Comparison of ENCODE assay signal across 29 cellular contexts in the genomic region with DNA sequence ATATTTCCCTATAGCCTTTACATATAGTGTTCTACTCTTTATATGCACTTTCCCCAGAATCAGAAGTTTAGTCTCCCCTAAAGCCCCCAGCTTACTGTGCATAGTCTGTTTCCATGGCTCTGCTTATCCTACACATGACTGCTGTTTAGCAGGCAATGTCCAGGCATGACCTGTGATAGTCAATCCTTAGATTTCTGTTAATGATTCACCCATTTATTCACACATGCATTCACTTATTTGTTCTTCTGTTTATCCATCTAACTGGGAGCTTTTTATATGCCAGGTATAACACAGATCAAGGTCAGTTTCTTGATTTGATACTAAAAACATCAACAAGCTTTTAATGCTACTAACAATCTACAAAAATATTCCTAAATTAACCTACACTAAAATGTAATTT.
"Had no signal": no experiment of that assay in that cellular context is flagged by ENCODE, and none has a peak within 500 bp of the region (broad histone marks: within the 10 kb centered on the region; RNA-seq: fewer than 3 reads in every experiment).

No MANE protein-coding gene starts in this region.

- H3K36me3 Mint-ChIP-seq: activated CD8-positive, alpha-beta memory T cell treated with anti-CD3 and anti-CD28 coated beads, Interleukin-2, amount 10 ng/mL, durations not matched to agents 7 days and 5 days; activated naive CD4-positive, alpha-beta T cell treated with anti-CD3 and anti-CD28 coated beads, Interleukin-2, amount 50 U/mL, for 72 hours; naive B cell; stimulated activated naive B cell treated with anti-CD40 and anti-IgM and Interleukin-4, amounts not matched to agents 10 μg/mL and 1 μg/mL and 100 μg/mL, for 72 hours had no signal

- H3K27ac ChIP-seq: breast epithelium, gastroesophageal sphincter, left lung, ovary, psoas muscle, right atrium auricular region, stomach, suprapubic skin, tibial artery had no signal

- H3K4me1 Mint-ChIP-seq: activated CD4-positive, alpha-beta T cell treated with anti-CD3 and anti-CD28 coated beads for 36 hours; activated CD8-positive, alpha-beta memory T cell treated with anti-CD3 and anti-CD28 coated beads, Interleukin-2, amount 10 ng/mL, durations not matched to agents 7 days and 5 days; central memory CD8-positive, alpha-beta T cell; naive B cell; nephron progenitor cell; stimulated activated naive B cell treated with anti-CD40 and anti-IgM and Interleukin-4, amounts not matched to agents 10 μg/mL and 1 μg/mL and 100 μg/mL, for 72 hours had no signal

- H3K27me3 ChIP-seq: breast epithelium, left lung, ovary, right atrium auricular region, stomach, suprapubic skin, tibial artery had no signal

- H3K9me3 ChIP-seq: breast epithelium, gastroesophageal sphincter, left lung, ovary, psoas muscle, right atrium auricular region, stomach, suprapubic skin, tibial artery had no signal

- DNase-seq: activated CD4-positive, alpha-beta T cell treated with anti-CD3 and anti-CD28 coated beads for 36 hours; activated CD4-positive, CD25-positive, alpha-beta regulatory T cell; activated CD8-positive, alpha-beta memory T cell treated with anti-CD3 and anti-CD28 coated beads, Interleukin-2, amount 10 ng/mL, durations not matched to agents 7 days and 5 days; activated CD8-positive, alpha-beta T cell treated with anti-CD3 and anti-CD28 coated beads, Interleukin-2, amount 10 ng/mL, durations not matched to agents 7 days and 5 days; activated naive CD4-positive, alpha-beta T cell; activated T-cell treated with anti-CD3 and anti-CD28 coated beads, Interleukin-2, amount 50 U/mL, for 48 hours; effector CD8-positive, alpha-beta T cell; erythroblast; head of caudate nucleus; hippocampal formation; kidney; left lung; naive B cell; nephron progenitor cell; ovary; psoas muscle; stimulated activated CD4-positive, alpha-beta T cell treated with anti-CD3 and anti-CD28 coated beads, Interleukin-15, amount 100 ng/mL, for 24 hours; stimulated activated CD4-positive, alpha-beta T cell treated with anti-CD3 and anti-CD28 coated beads, Interleukin-2, amount 100 ng/mL, for 24 hours; stimulated activated naive B cell treated with anti-CD40 and anti-IgM and Interleukin-4, amounts not matched to agents 10 μg/mL and 1 μg/mL and 100 μg/mL, for 72 hours; stomach; T-helper 2 cell; tibial artery had no signal

- H3K27ac Mint-ChIP-seq: activated CD4-positive, alpha-beta T cell treated with anti-CD3 and anti-CD28 coated beads for 36 hours; activated CD8-positive, alpha-beta memory T cell treated with anti-CD3 and anti-CD28 coated beads, Interleukin-2, amount 10 ng/mL, durations not matched to agents 7 days and 5 days; activated CD8-positive, alpha-beta T cell treated with anti-CD3 and anti-CD28 coated beads, Interleukin-2, amount 10 ng/mL, durations not matched to agents 7 days and 5 days; activated naive CD4-positive, alpha-beta T cell treated with anti-CD3 and anti-CD28 coated beads, Interleukin-2, amount 50 U/mL, for 72 hours; activated T-helper 2 cell treated with anti-CD3 and anti-CD28 coated beads, Interferon-gamma antibody, Interleukin-2, Interleukin-4, amounts not matched to agents 10 μg/mL and 5 μg/mL and 100 μg/mL, durations not matched to agents 14 hours and 24 hours and 36 hours; naive B cell; nephron progenitor cell; stimulated activated naive B cell treated with anti-CD40 and anti-IgM and Interleukin-4, amounts not matched to agents 10 μg/mL and 1 μg/mL and 100 μg/mL, for 72 hours had no signal

- H3K36me3 ChIP-seq: breast epithelium, gastroesophageal sphincter, left lung, ovary, right atrium auricular region, stomach, suprapubic skin, tibial artery had no signal

- H3K9me3 Mint-ChIP-seq: activated naive CD4-positive, alpha-beta T cell treated with anti-CD3 and anti-CD28 coated beads, Interleukin-2, amount 50 U/mL, for 72 hours; activated T-helper 2 cell treated with anti-CD3 and anti-CD28 coated beads, Interferon-gamma antibody, Interleukin-2, Interleukin-4, amounts not matched to agents 10 μg/mL and 5 μg/mL and 100 μg/mL, durations not matched to agents 14 hours and 24 hours and 36 hours; central memory CD8-positive, alpha-beta T cell; nephron progenitor cell; stimulated activated naive B cell treated with anti-CD40 and anti-IgM and Interleukin-4, amounts not matched to agents 10 μg/mL and 1 μg/mL and 100 μg/mL, for 72 hours had no signal

- ATAC-seq: activated CD4-positive, alpha-beta T cell treated with anti-CD3 and anti-CD28 coated beads for 36 hours; activated CD8-positive, alpha-beta memory T cell treated with anti-CD3 and anti-CD28 coated beads, Interleukin-2, amount 10 ng/mL, durations not matched to agents 7 days and 5 days; activated CD8-positive, alpha-beta T cell treated with anti-CD3 and anti-CD28 coated beads, Interleukin-2, amount 10 ng/mL, durations not matched to agents 7 days and 5 days; activated naive CD4-positive, alpha-beta T cell treated with anti-CD3 and anti-CD28 coated beads, Interleukin-2, amount 50 U/mL, for 72 hours; gastroesophageal sphincter; left lung; psoas muscle; stimulated activated naive B cell treated with anti-CD40 and anti-IgM and Interleukin-4, amounts not matched to agents 10 μg/mL and 1 μg/mL and 100 μg/mL, for 72 hours had no signal

- H3K4me1 ChIP-seq: breast epithelium, gastroesophageal sphincter, left lung, psoas muscle, right atrium auricular region, suprapubic skin, tibial artery had no signal

- H3K4me3 Mint-ChIP-seq: activated CD4-positive, alpha-beta T cell treated with anti-CD3 and anti-CD28 coated beads for 36 hours; activated CD8-positive, alpha-beta memory T cell treated with anti-CD3 and anti-CD28 coated beads, Interleukin-2, amount 10 ng/mL, durations not matched to agents 7 days and 5 days; activated CD8-positive, alpha-beta T cell treated with anti-CD3 and anti-CD28 coated beads, Interleukin-2, amount 10 ng/mL, durations not matched to agents 7 days and 5 days; central memory CD8-positive, alpha-beta T cell; naive B cell; nephron progenitor cell; stimulated activated naive B cell treated with anti-CD40 and anti-IgM and Interleukin-4, amounts not matched to agents 10 μg/mL and 1 μg/mL and 100 μg/mL, for 72 hours had no signal

- H3K4me3 ChIP-seq: breast epithelium, gastroesophageal sphincter, left lung, ovary, psoas muscle, right atrium auricular region, stomach, suprapubic skin, tibial artery had no signal

- H3K27me3 Mint-ChIP-seq: activated CD4-positive, alpha-beta T cell treated with anti-CD3 and anti-CD28 coated beads for 36 hours; activated CD8-positive, alpha-beta memory T cell treated with anti-CD3 and anti-CD28 coated beads, Interleukin-2, amount 10 ng/mL, durations not matched to agents 7 days and 5 days; central memory CD8-positive, alpha-beta T cell; naive B cell; stimulated activated naive B cell treated with anti-CD40 and anti-IgM and Interleukin-4, amounts not matched to agents 10 μg/mL and 1 μg/mL and 100 μg/mL, for 72 hours had no signal
